ENCODE assay signal across 8 cellular contexts in genomic region chr20:17662333-17663039, GRCh38. TPM values are rescaled to one million over a fixed set of nuclear protein-coding genes. Genes with fewer than 3 reads are reported as not detected.
DNase-seq lines count a peak whose midpoint lies in the region; ATAC-seq and TF ChIP-seq lines count a peak whose summit lies in the region.

No MANE protein-coding gene starts in this region.

- H3K9me3 Mint-ChIP-seq in T-helper 2 cell treated with Interferon-gamma antibody and Interleukin-4, amounts not matched to agents 5 μg/mL and 100 μg/mL, for 36 hours, result no peaks in the 10 kb centered on the region

- peaks cover 29% of the 10 kb centered on the region for H3K4me1 ChIP-seq in lower lobe of right lung
- peaks cover 11 to 62% (median 24%) of the 10 kb centered on the region in 4 donors for H3K4me1 ChIP-seq in transverse colon

- peaks cover 44% of the 10 kb centered on the region for H3K36me3 Mint-ChIP-seq in T-helper 2 cell treated with Interferon-gamma antibody and Interleukin-4, amounts not matched to agents 5 μg/mL and 100 μg/mL, for 36 hours (ENCODE audit: low read depth)

- no peaks in the 10 kb centered on the region for H3K9me3 ChIP-seq in lower lobe of right lung
- H3K9me3 ChIP-seq in transverse colon, result no peaks in the 10 kb centered on the region

- intact Hi-C loops in lower lobe of right lung (cut with DNase I), result no loop called here
- intact Hi-C loops in transverse colon (cut with DNase I; ENCODE audit: low total_unique reads), result no loop called here

- in situ Hi-C loops in transverse colon (cut with MboI; ENCODE audit: low pct_ligation_motif_present in 1 of 4, low pct_unique_long_range_greater_than_20kb in 1 of 4, low sequenced_read_pairs in 3 of 4), result loop anchor here in 2 of 4 donors (25.0 kb wide), 2 partner anchors 250 to 275 kb away; no protein-coding TSS in a partner anchor

- ATAC-seq in lower lobe of right lung (peak; percentile 51 to 53), SK-N-SH treated with all-trans-retinoic acid at 6 μM for 48 hours (no peak), HG03460 (IDR thresholded peaks at IDR 0.05; ENCODE audit: unreplicated experiment) (no peak)

- H3K27ac Mint-ChIP-seq in T-helper 2 cell treated with Interferon-gamma antibody and Interleukin-4, amounts not matched to agents 5 μg/mL and 100 μg/mL, for 36 hours, result peak overlapping the region; percentile 71

- no peaks in the 10 kb centered on the region for H3K27me3 ChIP-seq in lower lobe of right lung (ENCODE audit: low read depth)
- no peaks in the 10 kb centered on the region for H3K27me3 ChIP-seq in transverse colon

- no peaks in the 10 kb centered on the region for H3K27me3 Mint-ChIP-seq in T-helper 2 cell treated with Interferon-gamma antibody and Interleukin-4, amounts not matched to agents 5 μg/mL and 100 μg/mL, for 36 hours (ENCODE audit: low read depth)

- no peak for TF ChIP-seq POLR2A in transverse colon (IDR thresholded peaks at IDR 0.05)

- peaks cover 58% of the 10 kb centered on the region for H3K4me1 Mint-ChIP-seq in T-helper 2 cell treated with Interferon-gamma antibody and Interleukin-4, amounts not matched to agents 5 μg/mL and 100 μg/mL, for 36 hours (ENCODE audit: low read depth)

- peak; percentile 8 for DNase-seq in T-helper 2 cell treated with Interferon-gamma antibody and Interleukin-4, amounts not matched to agents 5 μg/mL and 100 μg/mL, for 36 hours (ENCODE audit: low spot score)
- DNase-seq in T-helper 2 cell (no peak), lower lobe of right lung (no peak), transverse colon (peak; percentile 26)
- DNase-seq in effector CD8-positive, alpha-beta T cell (lab: John Stamatoyannopoulos, UW), result no peak

- H3K4me3 Mint-ChIP-seq in T-helper 2 cell treated with Interferon-gamma antibody and Interleukin-4, amounts not matched to agents 5 μg/mL and 100 μg/mL, for 36 hours, result peak overlapping the region; percentile 27

- TF ChIP-seq EP300 in transverse colon (IDR thresholded peaks at IDR 0.05; ENCODE audit: low read depth), result no peak

- TF ChIP-seq CTCF in lower lobe of right lung (IDR thresholded peaks at IDR 0.05) (no peak), transverse colon (IDR thresholded peaks at IDR 0.05) (no peak)

- H3K27ac ChIP-seq in angular gyrus (ENCODE audit: low read depth, low read length) (peak overlapping the region; percentile 26), lower lobe of right lung (peak overlapping the region; percentile 20), transverse colon (peak overlapping the region in 3 of 4 donors; percentile 55 to 72 (median 71))

- H3K4me3 ChIP-seq in lower lobe of right lung, result no peak overlapping the region
- no peak overlapping the region for H3K4me3 ChIP-seq in transverse colon

- H3K36me3 ChIP-seq in lower lobe of right lung, result peaks cover 19% of the 10 kb centered on the region
- peaks cover 0 to 18% (median 5%) of the 10 kb centered on the region in 4 donors for H3K36me3 ChIP-seq in transverse colon

- 70 to 73% methylated on average over 5 to 10 of the region's 10 CpGs for WGBS in transverse colon (ENCODE audit: low coverage in 1 of 2), 2 donors

TF ChIP-seq in SK-N-SH treated with all-trans-retinoic acid at 6 μM for 48 hours, 23 proteins besides CTCF, POLR2A, EP300 and RAD21:
- TF ChIP-seq ZNF70 (CRISPR knock-in tag; IDR thresholded peaks at IDR 0.05) (no peak), ARNTL (CRISPR knock-in tag; IDR thresholded peaks at IDR 0.05; ENCODE audit: borderline replicate concordance, low read depth) (no peak), ZNF565 (CRISPR knock-in tag; conservative IDR thresholded peaks at IDR 0.05; ENCODE audit: low read depth) (no peak), ZFP30 (CRISPR knock-in tag; IDR thresholded peaks at IDR 0.05) (no peak), SNAI2 (CRISPR knock-in tag; IDR thresholded peaks at IDR 0.05) (no peak), TOX (CRISPR knock-in tag; IDR thresholded peaks at IDR 0.05; ENCODE audit: borderline replicate concordance) (no peak), BACH2 (CRISPR knock-in tag; IDR thresholded peaks at IDR 0.05; ENCODE audit: borderline replicate concordance) (no peak), ESRRG (CRISPR knock-in tag; IDR thresholded peaks at IDR 0.05) (no peak), OSR1 (CRISPR knock-in tag; IDR thresholded peaks at IDR 0.05) (no peak), ISL1 (CRISPR knock-in tag; IDR thresholded peaks at IDR 0.05) (no peak), TCF4 (CRISPR knock-in tag; IDR thresholded peaks at IDR 0.05; ENCODE audit: borderline replicate concordance) (no peak), TSHZ2 (CRISPR knock-in tag; IDR thresholded peaks at IDR 0.05) (no peak), CSDC2 (CRISPR knock-in tag; IDR thresholded peaks at IDR 0.05) (no peak), ZFP3 (CRISPR knock-in tag; IDR thresholded peaks at IDR 0.05) (no peak), GLIS3 (CRISPR knock-in tag; IDR thresholded peaks at IDR 0.05) (no peak), ZC3H10 (CRISPR knock-in tag; IDR thresholded peaks at IDR 0.05) (no peak), PPARA (CRISPR knock-in tag; IDR thresholded peaks at IDR 0.05; ENCODE audit: borderline replicate concordance) (no peak), RARB (CRISPR knock-in tag; IDR thresholded peaks at IDR 0.05) (no peak), POU6F1 (CRISPR knock-in tag; IDR thresholded peaks at IDR 0.05; ENCODE audit: borderline replicate concordance, low read depth) (no peak)

RNA-seq across cellular contexts. Expression of gene RRBP1, which starts 19.6 kb away (rescaled TPM):
- total RNA-seq in lower lobe of right lung (138 TPM), transverse colon (100 to 1,000 TPM; 219 to 403 (median 288) TPM)

RNA-seq across cellular contexts. Expression of gene BANF2, which starts 37.3 kb away (rescaled TPM):
- total RNA-seq in lower lobe of right lung, result not detected
- not detected for total RNA-seq in transverse colon

Comparison
In these comparisons a context has a peak if more than half of its experiments do, and no peak if none do; other contexts are left out.
1. DNase-seq: peak in T-helper 2 cell treated with Interferon-gamma antibody and Interleukin-4, amounts not matched to agents 5 μg/mL and 100 μg/mL, for 36 hours (single experiment) and transverse colon (single experiment); none in T-helper 2 cell (0 of 5), lower lobe of right lung (single experiment) and effector CD8-positive, alpha-beta T cell (single experiment).
2. H3K27ac ChIP-seq: peak in every context shown above with its lines; median percentile 71 in transverse colon; 26 in angular gyrus; 20 in lower lobe of right lung.
3. ATAC-seq: peak in lower lobe of right lung (2 of 2); none in SK-N-SH treated with all-trans-retinoic acid at 6 μM for 48 hours (single experiment) and HG03460 (single experiment).